In genomic region chr4:57078685-57079521, GRCh38 we compare ENCODE assay signal across 9 cellular contexts. TPM values are rescaled to one million over a fixed set of nuclear protein-coding genes. Genes with fewer than 3 reads are reported as not detected.
DNase-seq lines count a peak whose midpoint lies in the region; ATAC-seq and TF ChIP-seq lines count a peak whose summit lies in the region.
"Had no signal": no experiment of that assay in that cellular context is flagged by ENCODE, and none has a peak within 500 bp of the region (broad histone marks: within the 10 kb centered on the region; RNA-seq: fewer than 3 reads in every experiment).

No MANE protein-coding gene starts in this region.

- H3K9me3 Mint-ChIP-seq in nephron = no peaks in the 10 kb centered on the region

- H3K27me3 Mint-ChIP-seq in nephron (ENCODE audit: low read depth) = no peaks in the 10 kb centered on the region

- peak overlapping the region; percentile 88 to 96 (median 89) for H3K27ac Mint-ChIP-seq in nephron

- H3K36me3 Mint-ChIP-seq in nephron (ENCODE audit: low read depth) = peaks cover 10% of the 10 kb centered on the region

- in situ Hi-C loops in Caki2 (cut with HindIII; ENCODE audit: low pct_unique_long_range_greater_than_20kb, low sequenced_read_pairs) = no loop called here

- H3K4me3 ChIP-seq in epithelial cell of esophagus (ENCODE audit: low read length) = no peak overlapping the region

- TF ChIP-seq CTCF in epithelial cell of esophagus (IDR thresholded peaks at IDR 0.05; ENCODE audit: insufficient read depth, low read depth, low read length, missing control alignments) (no peak), nephron (IDR thresholded peaks at IDR 0.05; ENCODE audit: unreplicated experiment in 3 of 3) (no peak)

- ATAC-seq in HG03045 (IDR thresholded peaks at IDR 0.05; ENCODE audit: unreplicated experiment) (no peak), HG02938 (IDR thresholded peaks at IDR 0.05; ENCODE audit: unreplicated experiment) (no peak)

- DNase-seq in Caki2 (ENCODE audit: low read depth) = peak; percentile 93
- DNase-seq in NCI-H2171 (lab: John Stamatoyannopoulos, UW) = peak; percentile 16
- DNase-seq in epithelial cell of esophagus (ENCODE audit: low read depth) = peak; percentile 93
- DNase-seq in activated CD4-positive, alpha-beta T cell treated with anti-CD3 and anti-CD28 coated beads, Interleukin-2, amount 50 U/mL, for 1 hour = no peak
- no peak for DNase-seq in superior temporal gyrus (ENCODE audit: extremely low spot score)
- DNase-seq: glutamatergic neuron had no signal

- peak overlapping the region; percentile 9 to 72 (median 58) for H3K4me3 Mint-ChIP-seq in nephron

- H3K4me1 Mint-ChIP-seq in nephron = peaks cover 58% of the 10 kb centered on the region

RNA-seq across cellular contexts. Expression of gene IGFBP7, which starts 31.3 kb away (rescaled TPM):
- total RNA-seq in Caki2 (2014; rRNA removed; shearing (Covaris generic); ENCODE audit: low replicate concordance) = 1,275 and 1,415 TPM in 2 replicates

Comparison
In these comparisons a context has a peak if more than half of its experiments do, and no peak if none do; other contexts are left out.
1. DNase-seq: peak in Caki2 (single experiment), NCI-H2171 (single experiment) and epithelial cell of esophagus (single experiment); none in activated CD4-positive, alpha-beta T cell treated with anti-CD3 and anti-CD28 coated beads, Interleukin-2, amount 50 U/mL, for 1 hour (single experiment) and superior temporal gyrus (single experiment).